Comparison of ENCODE assay signal across 12 cellular contexts in the genomic region with DNA sequence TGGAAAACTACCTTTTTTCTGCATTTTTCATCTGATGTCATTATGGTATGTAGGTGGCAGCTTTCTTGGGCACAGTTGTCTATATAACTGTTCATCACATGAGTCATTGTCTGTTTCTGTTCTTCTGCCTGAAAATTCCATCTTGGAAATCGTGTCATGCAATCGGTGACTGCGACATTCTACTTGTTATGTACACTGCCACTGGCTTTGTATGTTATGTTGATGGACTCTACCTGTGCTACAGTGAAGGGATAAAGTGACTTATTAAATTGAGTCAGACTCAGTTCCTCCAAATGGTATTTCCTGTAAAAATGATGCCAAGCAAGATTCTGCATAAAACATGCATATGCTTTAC. TPM values are rescaled to one million over a fixed set of nuclear protein-coding genes. Genes with fewer than 3 reads are reported as not detected.
DNase-seq lines count a peak whose midpoint lies in the region; ATAC-seq, FAIRE-seq and TF ChIP-seq lines count a peak whose summit lies in the region.
"Had no signal": no experiment of that assay in that cellular context is flagged by ENCODE, and none has a peak within 500 bp of the region (broad histone marks: within the 10 kb centered on the region; RNA-seq: fewer than 3 reads in every experiment).

No MANE protein-coding gene starts in this region.

- H3K27ac ChIP-seq in body of pancreas: peak overlapping the region in 3 of 4 donors; percentile 77 to 86 (median 84)
- peak overlapping the region; percentile 55 to 71 for H3K27ac ChIP-seq in prostate gland
- no peak overlapping the region for H3K27ac ChIP-seq in smooth muscle cell (ENCODE audit: low read depth)

- peaks cover 65% of the 10 kb centered on the region for H3K79me2 ChIP-seq in smooth muscle cell (ENCODE audit: low read depth)

- peaks cover 14% of the 10 kb centered on the region for H3K36me3 Mint-ChIP-seq in IgD-negative memory B cell

- H3K4me1 ChIP-seq in body of pancreas (peaks cover 76% of the 10 kb centered on the region), prostate gland (replicated peaks) (peaks cover 26% of the 10 kb centered on the region), smooth muscle cell (ENCODE audit: low read depth) (peaks cover 16% of the 10 kb centered on the region)
- H3K4me1 ChIP-seq: HAP-1 had no signal

- H3K4me3 Mint-ChIP-seq in IgD-negative memory B cell: peak overlapping the region; percentile 82 to 100 (median 90)

- H3K4me3 ChIP-seq in body of pancreas (no peak overlapping the region), prostate gland (no peak overlapping the region), smooth muscle cell (no peak overlapping the region)
- H3K4me3 ChIP-seq: HAP-1 had no signal

- H3F3A ChIP-seq in smooth muscle cell (ENCODE audit: low read depth): peaks cover 18% of the 10 kb centered on the region

- H3K9me3 Mint-ChIP-seq in IgD-negative memory B cell: no peaks in the 10 kb centered on the region

- no peak for TF ChIP-seq POLR2A in body of pancreas (IDR thresholded peaks at IDR 0.05)
- no peak for TF ChIP-seq POLR2A in prostate gland (IDR thresholded peaks at IDR 0.05)

- H3K36me3 ChIP-seq in body of pancreas (replicated peaks in 1 of 2; ENCODE audit: insufficient read depth in 1 of 2, low read depth in 2 of 2) (no peaks in the 10 kb centered on the region), prostate gland (no peaks in the 10 kb centered on the region), smooth muscle cell (ENCODE audit: low read depth) (no peaks in the 10 kb centered on the region)
- H3K36me3 ChIP-seq: HAP-1 had no signal

- H3K9me3 ChIP-seq in body of pancreas (no peaks in the 10 kb centered on the region), prostate gland (no peaks in the 10 kb centered on the region), smooth muscle cell (replicated peaks; ENCODE audit: low read depth) (no peaks in the 10 kb centered on the region)
- H3K9me3 ChIP-seq: HAP-1, heart left ventricle had no signal

- peaks cover 2% of the 10 kb centered on the region for H3K27me3 Mint-ChIP-seq in IgD-negative memory B cell

- intact Hi-C loops in body of pancreas (cut with DNase I): no loop called here
- intact Hi-C loops in prostate gland (cut with DNase I): no loop called here

- H3K4me2 ChIP-seq in smooth muscle cell: no peak overlapping the region

- WGBS in body of pancreas, 2 donors: 93 to 94% methylated on average over 3 of the region's 3 CpGs
- WGBS in prostate gland: 85% methylated on average over 3 of the region's 3 CpGs
- WGBS in smooth muscle cell (ENCODE audit: low lambda C conversion rate): 60% methylated on average over 3 of the region's 3 CpGs

- FAIRE-seq in frontal cortex (lab: Jason Lieb, UNC): no peak
- FAIRE-seq: colon had no signal

- H3K27me3 ChIP-seq in body of pancreas (no peaks in the 10 kb centered on the region), prostate gland (replicated peaks; ENCODE audit: insufficient read depth) (no peaks in the 10 kb centered on the region), smooth muscle cell (ENCODE audit: low read depth) (no peaks in the 10 kb centered on the region)
- H3K27me3 ChIP-seq: heart left ventricle had no signal

- TF ChIP-seq CTCF in body of pancreas (IDR thresholded peaks at IDR 0.05) (no peak), prostate gland (IDR thresholded peaks at IDR 0.05) (no peak), smooth muscle cell (IDR thresholded peaks at IDR 0.05; ENCODE audit: borderline replicate concordance, insufficient read depth, poor library complexity, severe bottlenecking) (no peak)

- H3K4me1 Mint-ChIP-seq in IgD-negative memory B cell: peaks cover 31 to 67% (median 56%) of the 10 kb centered on the region in 3 donors

- H3K9ac ChIP-seq in smooth muscle cell (ENCODE audit: low read depth): no peak overlapping the region

- DNase-seq in CD1c-positive myeloid dendritic cell (ENCODE audit: extremely low spot score) (peak; percentile 47), body of pancreas (no peak), prostate gland (ENCODE audit: low spot score) (no peak), NCI-H1694 treated with DMSO at 0.1 percent for 48 hours (lab: John Stamatoyannopoulos, UW) (no peak), smooth muscle cell (lab: John Stamatoyannopoulos, UW; ENCODE audit: unreplicated experiment) (no peak), hypothalamus (lab: John Stamatoyannopoulos, UW) (no peak), frontal cortex (ENCODE audit: low spot score in 2 of 2) (no peak)
- DNase-seq: heart left ventricle, NCI-H187 had no signal

- ATAC-seq in body of pancreas: no peak
- ATAC-seq: heart left ventricle had no signal

- peaks cover 71% of the 10 kb centered on the region for H4K20me1 ChIP-seq in smooth muscle cell (ENCODE audit: low read depth)

- H2AFZ ChIP-seq in smooth muscle cell (ENCODE audit: low read depth): no peak overlapping the region

- peak overlapping the region; percentile 95 to 99 (median 98) for H3K27ac Mint-ChIP-seq in IgD-negative memory B cell

RNA-seq across cellular contexts. Expression of gene SMAP2, which starts 8.6 kb away (rescaled TPM):
- polyA plus RNA-seq in IgD-negative memory B cell (624 TPM), smooth muscle cell (22.5 and 29.7 TPM in 2 replicates)
- total RNA-seq in body of pancreas (10 to 100 TPM; 21.4 to 24.6 TPM), prostate gland (10 to 100 TPM; 22.0 to 39.6 TPM), smooth muscle cell (16.0 and 18.4 TPM in 2 replicates), frontal cortex (28.1 TPM)
